Comparison of ENCODE assay signal across 8 cellular contexts in the genomic region with DNA sequence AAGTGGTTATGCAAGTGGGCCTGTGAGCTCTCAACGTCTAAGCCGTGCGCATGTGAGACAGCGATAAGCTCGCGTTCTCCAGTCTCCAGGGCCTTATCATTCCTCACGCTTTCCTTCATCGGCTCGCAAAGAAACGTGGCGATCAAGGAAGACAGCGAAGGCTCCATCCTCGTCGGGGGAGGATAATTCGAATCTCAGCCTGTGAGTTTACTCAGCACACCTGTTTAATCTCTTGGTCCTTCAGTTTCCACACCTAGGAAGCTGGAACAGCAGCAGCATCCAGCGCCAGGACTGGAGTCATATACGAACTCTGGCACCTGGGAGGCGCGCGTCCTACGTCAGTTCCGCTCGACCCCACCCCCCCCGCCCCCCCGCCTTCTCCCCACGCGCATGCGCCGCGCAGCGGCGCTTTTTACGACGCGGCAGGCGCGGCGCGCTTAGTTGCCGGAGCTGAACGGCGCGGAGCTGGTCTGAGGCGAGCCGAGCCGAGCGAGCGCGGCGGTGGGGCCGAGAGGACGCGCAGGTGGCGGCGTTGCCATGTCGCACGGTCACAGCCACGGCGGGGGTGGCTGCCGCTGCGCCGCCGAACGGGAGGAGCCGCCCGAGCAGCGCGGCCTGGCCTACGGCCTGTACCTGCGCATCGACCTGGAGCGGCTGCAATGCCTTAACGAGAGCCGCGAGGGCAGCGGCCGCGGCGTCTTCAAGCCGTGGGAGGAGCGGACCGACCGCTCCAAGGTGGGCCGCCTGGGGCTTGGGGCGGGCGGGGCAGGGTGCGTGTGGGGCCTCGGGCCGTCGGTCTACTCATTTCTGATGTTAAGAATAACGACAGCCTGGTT. TPM values are rescaled to one million over a fixed set of nuclear protein-coding genes. Genes with fewer than 3 reads are reported as not detected.
A peak's percentile ranks its signal among the peaks of the same experiment; 100 is the strongest.
DNase-seq lines count a peak whose midpoint lies in the region; ATAC-seq and TF ChIP-seq lines count a peak whose summit lies in the region.

A gene with protein sequence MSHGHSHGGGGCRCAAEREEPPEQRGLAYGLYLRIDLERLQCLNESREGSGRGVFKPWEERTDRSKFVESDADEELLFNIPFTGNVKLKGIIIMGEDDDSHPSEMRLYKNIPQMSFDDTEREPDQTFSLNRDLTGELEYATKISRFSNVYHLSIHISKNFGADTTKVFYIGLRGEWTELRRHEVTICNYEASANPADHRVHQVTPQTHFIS (plus strand): TSS at position 440 of the 836 bp plus-strand sequence. CDS start 98 bp downstream, at position 538.

- in situ Hi-C loops in KBM-7 (cut with MboI; ENCODE audit: low pct_unique_long_range_greater_than_20kb, low sequenced_read_pairs) = no loop called here

- H3K4me1 ChIP-seq in PC-3 (ENCODE audit: insufficient read depth, low read length) (peaks cover 27% of the 10 kb centered on the region), mucosa of rectum (ENCODE audit: control insufficient read depth in 2 of 2, insufficient read depth in 2 of 2, low read length in 2 of 2) (peaks cover 17 to 19% of the 10 kb centered on the region in 2 donors)

- H3K4me3 ChIP-seq in PC-3 (ENCODE audit: low read length) = peak within 1 kb of the TSS; percentile 85
- peak within 1 kb of the TSS; percentile 95 for H3K4me3 ChIP-seq in epithelial cell of proximal tubule (ENCODE audit: low read depth, low read length)
- H3K4me3 ChIP-seq in mucosa of rectum (ENCODE audit: low read length in 2 of 2) = peak within 1 kb of the TSS; percentile 89 to 95

- H3K9ac ChIP-seq in PC-3 (ENCODE audit: low read length) = peak within 1 kb of the TSS; percentile 85
- H3K9ac ChIP-seq in mucosa of rectum (ENCODE audit: low read depth in 1 of 2, low read length in 2 of 2) = peak within 1 kb of the TSS; percentile 88 to 99

- ATAC-seq in GM21447 (IDR thresholded peaks at IDR 0.05; ENCODE audit: unreplicated experiment) (peak; percentile 61), PC-3 (peak; percentile 74)

- DNase-seq in COR-L47 (lab: John Stamatoyannopoulos, UW) (peak; percentile 89), KBM-7 (peak; percentile 78), PC-3 (peak; percentile 86), activated T-cell treated with anti-CD3 and anti-CD28 coated beads for 4 hours (peak; percentile 63), epithelial cell of proximal tubule (ENCODE audit: low read depth) (no peak)
- peak; percentile 44 to 50 for DNase-seq in stimulated activated CD8-positive, alpha-beta memory T cell treated with anti-CD3 and anti-CD28 coated beads, Interleukin-4, amount 100 ng/mL, for 4 hours (ENCODE audit: low read depth in 2 of 2, low spot score in 1 of 2)

- peak within 1 kb of the TSS; percentile 84 for H3K27ac ChIP-seq in PC-3 (ENCODE audit: low read length)
- peak within 1 kb of the TSS; percentile 92 to 97 for H3K27ac ChIP-seq in mucosa of rectum (ENCODE audit: low read depth in 2 of 2, low read length in 2 of 2)

- H3K9me2 ChIP-seq in PC-3 (replicated peaks; ENCODE audit: low read length) = no peaks in the 10 kb centered on the region

- CTCF ChIA-PET in PC-3 (lab: Charles Lee) = interaction anchor here (0.5 to 0.6 kb wide), 2 partner anchors 20 to 377 kb away, joined by 3 to 8 read pairs; no protein-coding TSS in a partner anchor

- no TSS peak for BruUV-seq in PC-3 (replicated peaks; lab: Mats Ljungman, UMichigan)

- H3K36me3 ChIP-seq in PC-3 (ENCODE audit: low read depth, low read length) = peaks cover 16% of the 10 kb centered on the region
- H3K36me3 ChIP-seq in mucosa of rectum (ENCODE audit: control insufficient read depth in 2 of 2, insufficient read depth in 2 of 2, low read length in 2 of 2) = peaks cover 4 to 5% of the 10 kb centered on the region in 2 donors

- H3F3A ChIP-seq in PC-3 (ENCODE audit: low read length, unreplicated experiment) = peaks cover 15% of the 10 kb centered on the region

- H3K27me3 ChIP-seq in PC-3 (ENCODE audit: low read length) (no peaks in the 10 kb centered on the region), mucosa of rectum (ENCODE audit: control insufficient read depth in 2 of 2, insufficient read depth in 2 of 2, low read length in 2 of 2) (no peaks in the 10 kb centered on the region)

- H4K20me1 ChIP-seq in PC-3 (ENCODE audit: low read length) = peaks cover 20% of the 10 kb centered on the region

- H3K4me2 ChIP-seq in PC-3 (ENCODE audit: low read length) = peak within 1 kb of the TSS; percentile 100

- intact Hi-C loops in PC-3 (cut with micrococcal nuclease) = no loop called here

- POLR2A ChIA-PET in PC-3 (lab: Charles Lee; ENCODE audit: unreplicated experiment) = interaction anchor here (0.5 to 0.8 kb wide), 5 partner anchors 38 to 985 kb away, joined by 3 to 12 read pairs (median 5); a partner anchor contains a TSS

- peaks cover 60% of the 10 kb centered on the region for H3K79me2 ChIP-seq in PC-3 (ENCODE audit: low read length)

- peak within 1 kb of the TSS; percentile 86 for H2AFZ ChIP-seq in PC-3 (ENCODE audit: low read length)

- TF ChIP-seq CTCF in PC-3 (conservative IDR thresholded peaks at IDR 0.05; ENCODE audit: low read depth, low read length) = no peak
- TF ChIP-seq CTCF in epithelial cell of proximal tubule (conservative IDR thresholded peaks at IDR 0.05; ENCODE audit: low read depth, low read length) = no peak

- H3K9me3 ChIP-seq in PC-3 (ENCODE audit: low read length) (no peaks in the 10 kb centered on the region), mucosa of rectum (ENCODE audit: control insufficient read depth in 2 of 2, low read length in 2 of 2) (no peaks in the 10 kb centered on the region)

RNA-seq across cellular contexts. Expression of the gene that starts here (rescaled TPM):
- total RNA-seq in PC-3 (2014; rRNA removed) (107 and 115 TPM in 2 replicates), epithelial cell of proximal tubule (39.0 and 47.0 TPM in 2 replicates)
